In the genomic region with DNA sequence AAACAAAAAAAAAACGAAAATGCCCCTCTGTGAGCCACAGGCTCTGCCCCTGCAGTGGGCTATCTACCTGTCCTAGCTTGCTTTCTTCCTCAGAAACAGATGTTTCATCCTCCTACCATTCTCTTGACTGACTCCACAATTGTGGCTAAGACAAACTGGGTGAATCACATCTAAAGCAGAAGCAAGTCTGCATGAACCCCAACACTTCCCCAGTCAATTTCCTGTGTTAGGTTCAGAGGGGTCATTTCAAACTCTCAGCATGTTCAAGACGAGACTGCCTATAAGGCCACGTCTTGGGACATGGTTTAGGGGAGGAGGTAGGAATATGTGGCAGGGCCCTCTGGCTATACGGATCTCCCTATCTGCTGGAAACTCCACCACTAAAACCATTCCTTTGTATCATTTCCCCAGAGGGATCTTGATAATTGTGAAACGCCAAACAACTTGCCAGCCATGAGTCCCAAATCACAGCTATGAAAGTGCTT, we compare ENCODE assay signal across 8 cellular contexts. TPM values are rescaled to one million over a fixed set of nuclear protein-coding genes. Genes with fewer than 3 reads are reported as not detected.
DNase-seq lines count a peak whose midpoint lies in the region; ATAC-seq and TF ChIP-seq lines count a peak whose summit lies in the region.

No MANE protein-coding gene starts in this region.

- POLR2A ChIA-PET in activated CD8-positive, alpha-beta T cell treated with anti-CD3 and anti-CD28 coated beads, Interleukin-2, amount 10 ng/mL, durations not matched to agents 7 days and 5 days (lab: Charles Lee): interaction anchor here (0.5 to 4.2 kb wide), 4 partner anchors 10 to 42 kb away, joined by 3 to 55 read pairs (median 4); a partner anchor contains a TSS

- H3K4me3 Mint-ChIP-seq in activated CD8-positive, alpha-beta T cell treated with anti-CD3 and anti-CD28 coated beads, Interleukin-2, amount 10 ng/mL, durations not matched to agents 7 days and 5 days: peak overlapping the region; percentile 26

- peaks cover 31% of the 10 kb centered on the region for H3K4me1 Mint-ChIP-seq in activated CD8-positive, alpha-beta T cell treated with anti-CD3 and anti-CD28 coated beads, Interleukin-2, amount 10 ng/mL, durations not matched to agents 7 days and 5 days (ENCODE audit: low read depth)

- TF ChIP-seq CTCF in GM12864 (IDR thresholded peaks at IDR 0.05; ENCODE audit: low read depth, low read length, missing control alignments): no peak

- CTCF ChIA-PET in activated CD8-positive, alpha-beta T cell treated with anti-CD3 and anti-CD28 coated beads, Interleukin-2, amount 10 ng/mL, durations not matched to agents 7 days and 5 days (lab: Charles Lee): interaction anchor here (2.2 to 4.7 kb wide), 2 partner anchors 11 to 73 kb away, joined by 6 to 29 read pairs; no protein-coding TSS in a partner anchor

- peak overlapping the region; percentile 80 for H3K27ac Mint-ChIP-seq in activated CD8-positive, alpha-beta T cell treated with anti-CD3 and anti-CD28 coated beads, Interleukin-2, amount 10 ng/mL, durations not matched to agents 7 days and 5 days

- H3K27me3 Mint-ChIP-seq in activated CD8-positive, alpha-beta T cell treated with anti-CD3 and anti-CD28 coated beads, Interleukin-2, amount 10 ng/mL, durations not matched to agents 7 days and 5 days (ENCODE audit: low read depth): no peaks in the 10 kb centered on the region

- no peaks in the 10 kb centered on the region for H3K36me3 Mint-ChIP-seq in activated CD8-positive, alpha-beta T cell treated with anti-CD3 and anti-CD28 coated beads, Interleukin-2, amount 10 ng/mL, durations not matched to agents 7 days and 5 days (ENCODE audit: low read depth)

- intact Hi-C loops in left colon (cut with DNase I, micrococcal nuclease): no loop called here

- DNase-seq in GM12864 (ENCODE audit: low read depth) (peak; percentile 64), left colon (no peak), NCI-H1694 (lab: John Stamatoyannopoulos, UW) (no peak), hepatic stellate cell (ENCODE audit: low spot score) (no peak), DMS79 (lab: John Stamatoyannopoulos, UW) (no peak), NCI-H774 (lab: John Stamatoyannopoulos, UW) (no peak)
- DNase-seq in activated CD8-positive, alpha-beta T cell treated with anti-CD3 and anti-CD28 coated beads, Interleukin-2, amount 10 ng/mL, durations not matched to agents 7 days and 5 days: peak; percentile 47

- no peaks in the 10 kb centered on the region for H3K9me3 Mint-ChIP-seq in activated CD8-positive, alpha-beta T cell treated with anti-CD3 and anti-CD28 coated beads, Interleukin-2, amount 10 ng/mL, durations not matched to agents 7 days and 5 days (ENCODE audit: insufficient read depth)

- no peak overlapping the region for H3K4me3 ChIP-seq in GM12864 (ENCODE audit: low read depth, low read length)

- peak; percentile 60 for ATAC-seq in HG03066 (IDR thresholded peaks at IDR 0.05; ENCODE audit: low read depth, unreplicated experiment)
- peak; percentile 78 for ATAC-seq in activated CD8-positive, alpha-beta T cell treated with anti-CD3 and anti-CD28 coated beads, Interleukin-2, amount 10 ng/mL, durations not matched to agents 7 days and 5 days
- peak; percentile 27 for ATAC-seq in left colon

RNA-seq across cellular contexts. Expression of a gene that starts 28.6 kb away (rescaled TPM):
- total RNA-seq in activated CD8-positive, alpha-beta T cell treated with anti-CD3 and anti-CD28 coated beads, Interleukin-2, amount 10 ng/mL, durations not matched to agents 7 days and 5 days: 1 to 10 TPM; 9.1 to 9.5 TPM
- 1 to 10 TPM; 1.1 to 2.0 TPM for total RNA-seq in left colon

RNA-seq across cellular contexts. Expression of a gene that starts 41.4 kb away (rescaled TPM):
- total RNA-seq in activated CD8-positive, alpha-beta T cell treated with anti-CD3 and anti-CD28 coated beads, Interleukin-2, amount 10 ng/mL, durations not matched to agents 7 days and 5 days: 10 to 100 TPM; 25.8 to 26.4 TPM
- total RNA-seq in left colon: 10 to 100 TPM in 1 of 2 donors, 1 to 10 TPM in 1; 4.6 to 10.7 TPM

RNA-seq across cellular contexts. Expression of a gene that starts 57.7 kb away (rescaled TPM):
- total RNA-seq in activated CD8-positive, alpha-beta T cell treated with anti-CD3 and anti-CD28 coated beads, Interleukin-2, amount 10 ng/mL, durations not matched to agents 7 days and 5 days: 10 to 100 TPM; 69.1 to 71.1 TPM
- total RNA-seq in left colon: 1 to 10 TPM; 2.2 to 6.0 TPM

Comparison
In these comparisons a context has a peak if more than half of its experiments do, and no peak if none do; other contexts are left out.
1. DNase-seq: peak in GM12864 (single experiment) and activated CD8-positive, alpha-beta T cell treated with anti-CD3 and anti-CD28 coated beads, Interleukin-2, amount 10 ng/mL, durations not matched to agents 7 days and 5 days (single experiment); none in left colon (0 of 2), NCI-H1694 (single experiment), hepatic stellate cell (single experiment), DMS79 (single experiment) and NCI-H774 (single experiment).
2. ATAC-seq: peak in every context shown above with its lines; median percentile 78 in activated CD8-positive, alpha-beta T cell treated with anti-CD3 and anti-CD28 coated beads, Interleukin-2, amount 10 ng/mL, durations not matched to agents 7 days and 5 days; 60 in HG03066; 27 in left colon.
3. RNA of a gene that starts 57.7 kb away (total RNA-seq): 69.1 to 71.1 TPM in activated CD8-positive, alpha-beta T cell treated with anti-CD3 and anti-CD28 coated beads, Interleukin-2, amount 10 ng/mL, durations not matched to agents 7 days and 5 days; 2.2 to 6.0 TPM in left colon; every median in the first group is over 10 times any median in the second.